ENCODE assay signal across 26 cellular contexts in the genomic region with DNA sequence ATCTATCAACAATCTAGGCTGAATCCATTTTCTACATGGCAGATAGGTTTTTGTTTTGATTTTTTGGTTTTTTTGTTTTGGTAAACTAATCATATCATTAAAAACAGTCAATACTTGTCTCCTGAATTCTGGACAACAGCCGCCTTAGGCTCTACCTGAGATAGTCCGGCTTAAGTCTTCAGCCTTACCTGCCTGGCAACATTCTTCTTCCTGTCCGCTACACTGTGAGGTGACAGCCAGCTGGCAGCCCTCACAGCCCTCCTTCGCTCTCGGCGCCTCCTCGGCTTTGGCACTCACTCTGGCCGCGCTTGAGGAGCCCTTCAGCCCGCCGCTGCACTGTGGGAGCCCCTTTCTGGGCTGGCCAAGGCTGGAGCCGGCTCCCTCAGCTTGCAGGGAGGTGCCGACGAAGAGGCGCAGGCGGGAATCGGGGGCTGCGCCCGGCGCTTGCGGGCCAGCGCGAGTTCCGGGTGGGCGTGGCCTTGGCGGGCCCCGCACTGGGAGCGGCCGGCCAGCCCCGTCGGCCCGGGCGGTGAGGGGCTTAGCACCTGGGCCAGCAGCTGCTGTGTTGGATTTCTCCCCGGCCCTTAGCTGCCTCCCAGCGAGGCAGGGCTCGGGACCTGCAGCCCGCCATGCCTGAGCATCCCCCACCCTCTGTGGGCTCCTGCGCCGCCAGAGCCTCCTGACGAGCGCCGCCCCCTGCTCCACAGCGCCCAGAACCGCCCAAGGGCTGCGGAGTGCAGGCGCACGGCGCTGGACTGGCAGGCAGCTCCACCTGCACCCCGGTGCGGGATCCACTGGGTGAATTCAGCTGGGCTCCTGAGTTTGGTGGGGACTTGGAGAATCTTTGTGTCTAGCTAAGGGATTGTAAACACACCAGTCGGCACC. TPM values are rescaled to one million over a fixed set of nuclear protein-coding genes. Genes with fewer than 3 reads are reported as not detected.
DNase-seq lines count a peak whose midpoint lies in the region; ATAC-seq, FAIRE-seq and TF ChIP-seq lines count a peak whose summit lies in the region.
"Had no signal": no experiment of that assay in that cellular context is flagged by ENCODE, and none has a peak within 500 bp of the region (broad histone marks: within the 10 kb centered on the region; RNA-seq: fewer than 3 reads in every experiment).

No MANE protein-coding gene starts in this region.

- H3K27me3 ChIP-seq in astrocyte (ENCODE audit: insufficient read depth, low read length), result no peaks in the 10 kb centered on the region
- H3K27me3 ChIP-seq: thyroid gland had no signal

- H3K27me3 Mint-ChIP-seq in astrocyte (ENCODE audit: low read depth, unreplicated experiment), result no peaks in the 10 kb centered on the region
- H3K27me3 Mint-ChIP-seq: activated B cell treated with CpG ODN at 0.5 μM for 24 hours; activated naive CD8-positive, alpha-beta T cell; dendritic cell treated with granulocyte-macrophage colony-stimulating factor and Interleukin-4, amounts not matched to agents 40 ng/mL and 50 ng/mL, for 4 days; memory B cell; progenitor cell of endocrine pancreas; stimulated activated naive CD8-positive, alpha-beta T cell treated with anti-CD3 and anti-CD28 coated beads, Interleukin-15, Interleukin-2, amounts not matched to agents 100 ng/mL and 50 ng/mL, for 24 hours had no signal

- ATAC-seq in HG02610 (IDR thresholded peaks at IDR 0.05; ENCODE audit: unreplicated experiment), result no peak
- ATAC-seq: HCT116 had no signal

- peak overlapping the region; percentile 75 for H3K4me3 Mint-ChIP-seq in astrocyte (ENCODE audit: unreplicated experiment)
- H3K4me3 Mint-ChIP-seq: activated B cell treated with CpG ODN at 0.5 μM for 24 hours; activated naive CD8-positive, alpha-beta T cell; CD14-positive monocyte; dendritic cell treated with granulocyte-macrophage colony-stimulating factor and Interleukin-4, amounts not matched to agents 40 ng/mL and 50 ng/mL, for 4 days; memory B cell; stimulated activated naive CD8-positive, alpha-beta T cell treated with anti-CD3 and anti-CD28 coated beads, Interleukin-15, Interleukin-2, amounts not matched to agents 100 ng/mL and 50 ng/mL, for 24 hours had no signal

- no peaks in the 10 kb centered on the region for H3K4me1 ChIP-seq in astrocyte (ENCODE audit: insufficient read depth, low read length)
- H3K4me1 ChIP-seq: thyroid gland had no signal

- H3K27ac ChIP-seq in C4-2B (peak overlapping the region; percentile 68), astrocyte (ENCODE audit: low read depth, low read length) (no peak overlapping the region), coronary artery (no peak overlapping the region)
- H3K27ac ChIP-seq: KMS-11, thyroid gland had no signal

- H3K27ac Mint-ChIP-seq in astrocyte (ENCODE audit: unreplicated experiment), result no peak overlapping the region
- H3K27ac Mint-ChIP-seq: activated B cell treated with CpG ODN at 0.5 μM for 24 hours; activated naive CD8-positive, alpha-beta T cell; CD14-positive monocyte; dendritic cell treated with granulocyte-macrophage colony-stimulating factor and Interleukin-4, amounts not matched to agents 40 ng/mL and 50 ng/mL, for 4 days; memory B cell; progenitor cell of endocrine pancreas; stimulated activated naive CD8-positive, alpha-beta T cell treated with anti-CD3 and anti-CD28 coated beads, Interleukin-15, Interleukin-2, amounts not matched to agents 100 ng/mL and 50 ng/mL, for 24 hours had no signal

- H2AFZ ChIP-seq in astrocyte (ENCODE audit: low read depth, low read length), result no peak overlapping the region

- no peaks in the 10 kb centered on the region for H3K36me3 ChIP-seq in astrocyte (ENCODE audit: insufficient read depth, low read length)
- H3K36me3 ChIP-seq: thyroid gland had no signal

- H3K9me3 ChIP-seq in astrocyte (ENCODE audit: insufficient read depth, low read depth, low read length), result no peaks in the 10 kb centered on the region
- H3K9me3 ChIP-seq: thyroid gland had no signal

- no peak overlapping the region for H3K4me2 ChIP-seq in astrocyte (ENCODE audit: low read length)
- H3K4me2 ChIP-seq: KMS-11 had no signal

- H3K36me3 Mint-ChIP-seq in astrocyte (ENCODE audit: low read depth, unreplicated experiment), result no peaks in the 10 kb centered on the region
- H3K36me3 Mint-ChIP-seq: activated naive CD8-positive, alpha-beta T cell; CD14-positive monocyte had no signal

- H3K4me3 ChIP-seq in astrocyte (ENCODE audit: insufficient read depth, low read depth, low read length), result no peak overlapping the region
- no peak overlapping the region for H3K4me3 ChIP-seq in coronary artery
- H3K4me3 ChIP-seq: thyroid gland had no signal

- H3K79me2 ChIP-seq in astrocyte (ENCODE audit: insufficient read depth, low read length), result no peaks in the 10 kb centered on the region

- H3K4me1 Mint-ChIP-seq in astrocyte (ENCODE audit: low read depth, unreplicated experiment), result no peaks in the 10 kb centered on the region
- H3K4me1 Mint-ChIP-seq: activated B cell treated with CpG ODN at 0.5 μM for 24 hours, CD14-positive monocyte, memory B cell had no signal

- no peak for FAIRE-seq in astrocyte (lab: Jason Lieb, UNC)
- FAIRE-seq: endometrium had no signal

- peak; percentile 65 for DNase-seq in HT1080 (ENCODE audit: low read depth)
- peak; percentile 22 for DNase-seq in NCI-H2081 treated with DMSO at 0.1 percent for 48 hours (lab: John Stamatoyannopoulos, UW)
- DNase-seq in astrocyte (ENCODE audit: low read depth), result no peak
- DNase-seq in coronary artery (ENCODE audit: low spot score), result no peak
- DNase-seq in HPDE6-E6E7 (ENCODE audit: extremely low spot score), result no peak
- no peak for DNase-seq in inferior parietal cortex (ENCODE audit: extremely low spot score)
- DNase-seq: activated B cell treated with CpG ODN at 0.5 μM for 24 hours; activated CD4-positive, alpha-beta T cell treated with anti-CD3 and anti-CD28 coated beads, Interleukin-2, amount 50 U/mL, for 48 hours; EL; NCI-H2107; NCI-H526 treated with DMSO at 0.1 percent for 48 hours; stimulated activated CD4-positive, alpha-beta T cell treated with anti-CD3 and anti-CD28 coated beads, Interleukin-15, amount 100 ng/mL, for 24 hours; thyroid gland had no signal

- peak; percentile 39 for TF ChIP-seq CTCF in C4-2B (conservative IDR thresholded peaks at IDR 0.05)
- no peak for TF ChIP-seq CTCF in astrocyte (IDR thresholded peaks at IDR 0.05; ENCODE audit: insufficient read depth, low read depth, low read length)
- no peak for TF ChIP-seq CTCF in coronary artery (IDR thresholded peaks at IDR 0.05)

- no peaks in the 10 kb centered on the region for H3K9me3 Mint-ChIP-seq in astrocyte (ENCODE audit: unreplicated experiment)

- H4K20me1 ChIP-seq in astrocyte (ENCODE audit: insufficient read depth, low read length), result no peaks in the 10 kb centered on the region

- no peak overlapping the region for H3K9ac ChIP-seq in astrocyte (ENCODE audit: low read length)
- H3K9ac ChIP-seq: KMS-11 had no signal

RNA-seq across cellular contexts. Expression of gene MDGA2, which starts 49.0 kb away (rescaled TPM):
- 3.1 and 4.2 TPM in 2 replicates for total RNA-seq in HT1080 (2014; rRNA removed; shearing (Covaris generic))
- polyA plus RNA-seq in HT1080 (2015; cell fraction: cytosol; rRNA removed), result 0.37 and 1.1 TPM in 2 replicates
- polyA plus RNA-seq in HT1080 (2015; cell fraction: nucleus; rRNA removed), result 1.3 and 2.6 TPM in 2 replicates
- total RNA-seq in astrocyte, result 2.0 and 2.4 TPM in 2 replicates
- total RNA-seq: activated B cell treated with CpG ODN at 0.5 μM for 24 hours, fibroblast of lung, thyroid gland had no signal
- polyA plus RNA-seq: aorta, CD14-positive monocyte, fibroblast of lung had no signal

Comparison
In these comparisons a context has a peak if more than half of its experiments do, and no peak if none do; other contexts are left out.
1. DNase-seq: peak in HT1080 (single experiment) and NCI-H2081 treated with DMSO at 0.1 percent for 48 hours (single experiment); none in astrocyte (single experiment), coronary artery (single experiment), HPDE6-E6E7 (single experiment) and inferior parietal cortex (single experiment).